Comparison of ENCODE assay signal across 8 cellular contexts in genomic region chr10:97686962-97687784, GRCh38. TPM values are rescaled to one million over a fixed set of nuclear protein-coding genes. Genes with fewer than 3 reads are reported as not detected.
A peak's percentile ranks its signal among the peaks of the same experiment; 100 is the strongest.
DNase-seq lines count a peak whose midpoint lies in the region; ATAC-seq and TF ChIP-seq lines count a peak whose summit lies in the region.

Gene AVPI1, minus strand, starts transcription at chr10:97687241. Its CDS starts 7,336 bp downstream, at chr10:97679905.

- H3K36me3 Mint-ChIP-seq in activated naive CD8-positive, alpha-beta T cell treated with anti-CD3 and anti-CD28 coated beads for 36 hours = no peaks in the 10 kb centered on the region
- no peaks in the 10 kb centered on the region for H3K36me3 Mint-ChIP-seq in osteocyte (ENCODE audit: unreplicated experiment)

- peaks cover 49 to 60% of the 10 kb centered on the region in 2 donors for H3K4me1 ChIP-seq in thoracic aorta (ENCODE audit: control insufficient read depth in 1 of 2, low read depth in 2 of 2)

- no peaks in the 10 kb centered on the region for H3K27me3 ChIP-seq in thoracic aorta (replicated peaks; ENCODE audit: insufficient read depth)

- H3K27me3 Mint-ChIP-seq in activated naive CD8-positive, alpha-beta T cell treated with anti-CD3 and anti-CD28 coated beads for 36 hours = no peaks in the 10 kb centered on the region
- H3K27me3 Mint-ChIP-seq in osteocyte (ENCODE audit: unreplicated experiment) = no peaks in the 10 kb centered on the region

- no peaks in the 10 kb centered on the region for H3K9me3 ChIP-seq in thoracic aorta

- no peaks in the 10 kb centered on the region for H3K9me3 Mint-ChIP-seq in activated naive CD8-positive, alpha-beta T cell treated with anti-CD3 and anti-CD28 coated beads for 36 hours
- H3K9me3 Mint-ChIP-seq in osteocyte (ENCODE audit: unreplicated experiment) = no peaks in the 10 kb centered on the region

- peak within 1 kb of the TSS; percentile 79 for H3K4me3 Mint-ChIP-seq in activated naive CD8-positive, alpha-beta T cell treated with anti-CD3 and anti-CD28 coated beads for 36 hours
- peak within 1 kb of the TSS; percentile 82 for H3K4me3 Mint-ChIP-seq in osteocyte (ENCODE audit: unreplicated experiment)

- peak; percentile 7 for TF ChIP-seq POLR2A in GM10847 (IDR thresholded peaks at IDR 0.05; ENCODE audit: extremely low read depth, insufficient read length)

- H3K4me3 ChIP-seq in thoracic aorta = peak within 1 kb of the TSS; percentile 82

- intact Hi-C loops in head of caudate nucleus (cut with DNase I) = loop anchor here (10.0 kb wide), 1 partner anchor 48 kb away; the partner anchor contains the start of gene ZFYVE27

- no peaks in the 10 kb centered on the region for H3K36me3 ChIP-seq in thoracic aorta

- ATAC-seq in HG02642 (IDR thresholded peaks at IDR 0.05; ENCODE audit: poor library complexity, unreplicated experiment) = peak; percentile 94
- ATAC-seq in thoracic aorta (ENCODE audit: insufficient number of reproducible peaks, low FRiP score, low read depth) = peak; percentile 77

- H3K27ac ChIP-seq in thoracic aorta = peak within 1 kb of the TSS; percentile 90 to 94

- TF ChIP-seq CTCF in osteocyte (IDR thresholded peaks at IDR 0.05) (no peak), thoracic aorta (IDR thresholded peaks at IDR 0.05) (no peak)

- peak within 1 kb of the TSS; percentile 65 for H3K27ac Mint-ChIP-seq in activated naive CD8-positive, alpha-beta T cell treated with anti-CD3 and anti-CD28 coated beads for 36 hours
- H3K27ac Mint-ChIP-seq in osteocyte (ENCODE audit: unreplicated experiment) = peak within 1 kb of the TSS; percentile 86

- peak; percentile 89 for DNase-seq in NCI-H1105 (lab: John Stamatoyannopoulos, UW)
- peak; percentile 92 for DNase-seq in SKM-1 (lab: John Stamatoyannopoulos, UW; ENCODE audit: unreplicated experiment)
- peak; percentile 96 for DNase-seq in activated naive CD8-positive, alpha-beta T cell treated with anti-CD3 and anti-CD28 coated beads for 36 hours
- DNase-seq in head of caudate nucleus = peak; percentile 85 to 97 (median 93)
- peak; percentile 99 for DNase-seq in osteocyte (ENCODE audit: extremely low spot score, unreplicated experiment)
- DNase-seq in thoracic aorta (ENCODE audit: low spot score) = peak; percentile 86

- peaks cover 18% of the 10 kb centered on the region for H3K4me1 Mint-ChIP-seq in activated naive CD8-positive, alpha-beta T cell treated with anti-CD3 and anti-CD28 coated beads for 36 hours
- H3K4me1 Mint-ChIP-seq in osteocyte (ENCODE audit: unreplicated experiment) = peaks cover 60% of the 10 kb centered on the region

RNA-seq across cellular contexts. Expression of gene AVPI1, which starts in this region (rescaled TPM):
- total RNA-seq in activated naive CD8-positive, alpha-beta T cell treated with anti-CD3 and anti-CD28 coated beads for 36 hours = 1 to 10 TPM; 3.1 to 3.2 TPM
- 4.5 and 5.7 TPM in 2 replicates for total RNA-seq in osteocyte
- 10 to 100 TPM in 1 of 2 donors, 1 to 10 TPM in 1; 9.5 to 25.6 TPM for total RNA-seq in thoracic aorta

Comparison
In these comparisons a context has a peak if more than half of its experiments do, and no peak if none do; other contexts are left out.
1. Peak in every context shown above with its lines: DNase-seq, ATAC-seq, H3K4me3 ChIP-seq and H3K27ac ChIP-seq.